Comparison of ENCODE assay signal across 19 cellular contexts in genomic region chr3:73332558-73332957, GRCh38.
A peak's percentile ranks its signal among the peaks of the same experiment; 100 is the strongest.
DNase-seq lines count a peak whose midpoint lies in the region; ATAC-seq and TF ChIP-seq lines count a peak whose summit lies in the region.
"Had no signal": no experiment of that assay in that cellular context is flagged by ENCODE, and none has a peak within 500 bp of the region (broad histone marks: within the 10 kb centered on the region; RNA-seq: fewer than 3 reads in every experiment).

No MANE protein-coding gene starts in this region.

- no peaks in the 10 kb centered on the region for H3K4me1 ChIP-seq in right lobe of liver
- H3K4me1 ChIP-seq: BLaER1, SJCRH30 had no signal

- H3K4me3 ChIP-seq in right lobe of liver, result no peak overlapping the region
- H3K4me3 ChIP-seq: BLaER1, SJCRH30 had no signal

- intact Hi-C loops in right lobe of liver (cut with DNase I), result no loop called here

- TF ChIP-seq CTCF in right lobe of liver (IDR thresholded peaks at IDR 0.05), result no peak

- WGBS in right lobe of liver (ENCODE audit: insufficient coverage, low coverage, low lambda C conversion rate, missing lambda C conversion rate), result 76% methylated on average over 3 of the region's 3 CpGs

- no peaks in the 10 kb centered on the region for H3K27me3 ChIP-seq in right lobe of liver
- H3K27me3 ChIP-seq: BLaER1, SJCRH30 had no signal

- ATAC-seq in GM21360 (IDR thresholded peaks at IDR 0.05; ENCODE audit: unreplicated experiment), result peak; percentile 83
- no peak for ATAC-seq in right lobe of liver
- ATAC-seq: HepG2, Panc1 had no signal

- in situ Hi-C loops in KBM-7 (cut with MboI; ENCODE audit: low pct_unique_long_range_greater_than_20kb, low sequenced_read_pairs), result no loop called here

- no peak for TF ChIP-seq POLR2A in right lobe of liver (IDR thresholded peaks at IDR 0.05)

- no peak overlapping the region for H3K27ac ChIP-seq in right lobe of liver
- H3K27ac ChIP-seq: BLaER1, SJCRH30 had no signal

- H3K36me3 ChIP-seq in right lobe of liver, result no peaks in the 10 kb centered on the region
- H3K36me3 ChIP-seq: BLaER1, SJCRH30 had no signal

- no peaks in the 10 kb centered on the region for H3K9me3 ChIP-seq in right lobe of liver
- H3K9me3 ChIP-seq: BLaER1, SJCRH30 had no signal

- DNase-seq in KBM-7 (peak; percentile 4), SIG-M5 treated with dmso at 0.1 percent for 504 hours (lab: John Stamatoyannopoulos, UW; ENCODE audit: unreplicated experiment) (peak; percentile 75), iPS-NIHi7 (ENCODE audit: extremely low spot score) (no peak), right lobe of liver (no peak), NCI-H1694 treated with DMSO at 0.1 percent for 48 hours (lab: John Stamatoyannopoulos, UW) (no peak), NCI-H2227 (lab: John Stamatoyannopoulos, UW; ENCODE audit: unreplicated experiment) (no peak)
- DNase-seq: ACHN; CD4-positive, alpha-beta T cell; COR-L47; DMS79 treated with DMSO at 0.1 percent for 48 hours; KG1; NCI-H187; NCI-H2227 treated with DMSO at 0.1 percent for 48 hours; NCI-H510A; SJCRH30 had no signal

Comparison
In these comparisons a context has a peak if more than half of its experiments do, and no peak if none do; other contexts are left out.
1. DNase-seq: peak in KBM-7 (single experiment) and SIG-M5 treated with dmso at 0.1 percent for 504 hours (single experiment); none in iPS-NIHi7 (single experiment), right lobe of liver (0 of 3), NCI-H1694 treated with DMSO at 0.1 percent for 48 hours (single experiment) and NCI-H2227 (single experiment).